ENCODE assay signal across 9 cellular contexts in the genomic region with DNA sequence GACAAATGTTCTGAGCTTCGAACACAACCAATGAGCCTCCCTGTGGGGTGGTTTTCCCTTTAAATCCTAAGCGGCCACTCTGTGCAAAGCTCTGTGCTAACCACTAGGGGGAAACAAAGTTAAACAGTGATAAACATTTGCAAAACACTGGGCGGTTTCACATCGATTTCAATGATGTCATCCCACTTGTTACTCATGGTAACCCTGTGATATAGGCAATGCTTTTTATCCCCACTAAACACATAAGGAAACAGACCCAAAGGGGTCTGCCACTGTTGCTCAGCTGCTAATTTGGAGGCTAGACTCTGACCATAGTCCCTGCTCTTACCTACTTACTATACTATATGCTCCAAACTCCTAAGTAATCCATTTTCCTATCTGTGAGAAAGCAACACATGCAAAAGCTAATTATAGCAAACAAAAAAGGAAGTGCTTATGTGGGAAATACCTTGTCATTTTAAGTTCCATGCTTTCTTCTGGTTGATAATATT. TPM values are rescaled to one million over a fixed set of nuclear protein-coding genes. Genes with fewer than 3 reads are reported as not detected.
DNase-seq lines count a peak whose midpoint lies in the region; TF ChIP-seq lines count a peak whose summit lies in the region.
"Had no signal": no experiment of that assay in that cellular context is flagged by ENCODE, and none has a peak within 500 bp of the region (broad histone marks: within the 10 kb centered on the region; RNA-seq: fewer than 3 reads in every experiment).

No MANE protein-coding gene starts in this region.

- H3K9me3 Mint-ChIP-seq in activated T-helper 2 cell treated with anti-CD3 and anti-CD28 coated beads, Interferon-gamma antibody, Interleukin-2, Interleukin-4, amounts not matched to agents 10 μg/mL and 5 μg/mL and 100 μg/mL, durations not matched to agents 14 hours and 24 hours and 36 hours, result no peaks in the 10 kb centered on the region

- H3K27ac ChIP-seq in GM23248 (no peak overlapping the region), OCI-LY1 (ENCODE audit: low read depth, low read length, poor library complexity, severe bottlenecking) (no peak overlapping the region), prostate gland (no peak overlapping the region)
- H3K27ac ChIP-seq: ovary had no signal

- H3K4me3 Mint-ChIP-seq in activated T-helper 2 cell treated with anti-CD3 and anti-CD28 coated beads, Interferon-gamma antibody, Interleukin-2, Interleukin-4, amounts not matched to agents 10 μg/mL and 5 μg/mL and 100 μg/mL, durations not matched to agents 14 hours and 24 hours and 36 hours (ENCODE audit: low read depth), result no peak overlapping the region

- H2AFZ ChIP-seq in GM23248 (no peak overlapping the region), OCI-LY1 (ENCODE audit: low read length) (no peak overlapping the region)

- peak; percentile 57 for TF ChIP-seq CTCF in GM06990 (IDR thresholded peaks at IDR 0.05; ENCODE audit: insufficient read depth, low read length, poor library complexity, severe bottlenecking)
- TF ChIP-seq CTCF in OCI-LY1 (IDR thresholded peaks at IDR 0.05; ENCODE audit: low read length), result peak; percentile 62
- TF ChIP-seq CTCF in prostate gland (IDR thresholded peaks at IDR 0.05), result peak; percentile 19 to 83 (median 68)

- H3K36me3 ChIP-seq in GM06990 (ENCODE audit: control insufficient read depth, insufficient read depth, low read length) (no peaks in the 10 kb centered on the region), GM23248 (ENCODE audit: low read depth) (no peaks in the 10 kb centered on the region), OCI-LY1 (ENCODE audit: insufficient read depth, low read length) (no peaks in the 10 kb centered on the region), prostate gland (no peaks in the 10 kb centered on the region)
- H3K36me3 ChIP-seq: ovary had no signal

- H3K4me3 ChIP-seq in GM06990 (replicated peaks; ENCODE audit: low read depth, low read length), result no peak overlapping the region
- H3K4me3 ChIP-seq in GM23248, result no peak overlapping the region
- no peak overlapping the region for H3K4me3 ChIP-seq in OCI-LY1 (ENCODE audit: low read depth, low read length, poor library complexity, severe bottlenecking)
- no peak overlapping the region for H3K4me3 ChIP-seq in prostate gland
- H3K4me3 ChIP-seq: ovary had no signal

- no peak overlapping the region for H3K4me2 ChIP-seq in GM23248 (ENCODE audit: unreplicated experiment)
- H3K4me2 ChIP-seq in OCI-LY1 (ENCODE audit: low read length), result no peak overlapping the region

- peak; percentile 50 for DNase-seq in GM06990 (ENCODE audit: extremely low read depth, insufficient read length)
- peak; percentile 95 for DNase-seq in GM23248
- peak; percentile 60 for DNase-seq in activated T-helper 2 cell treated with anti-CD3 and anti-CD28 coated beads, Interferon-gamma antibody, Interleukin-2, Interleukin-4, amounts not matched to agents 10 μg/mL and 5 μg/mL and 100 μg/mL, durations not matched to agents 14 hours and 24 hours and 36 hours (ENCODE audit: low spot score)
- peak in 34 of 42 donors; percentile 13 to 79 (median 50) for DNase-seq in head of caudate nucleus
- DNase-seq in prostate gland (ENCODE audit: low spot score), result peak; percentile 41
- DNase-seq in DMS79 (lab: John Stamatoyannopoulos, UW), result no peak

- TF ChIP-seq EP300 in Ishikawa (IDR thresholded peaks at IDR 0.05; ENCODE audit: borderline replicate concordance), result no peak

- 2 to 3% methylated on average over 4 of the region's 4 CpGs for WGBS in GM23248 (ENCODE audit: low coverage in 1 of 2, low lambda C conversion rate in 2 of 2, missing lambda C conversion rate in 2 of 2), 2 experiments
- 12% methylated on average over 4 of the region's 4 CpGs for WGBS in prostate gland

- no peak overlapping the region for H3K9ac ChIP-seq in GM23248
- no peak overlapping the region for H3K9ac ChIP-seq in OCI-LY1 (ENCODE audit: low read length)

- TF ChIP-seq RAD21 in Ishikawa (IDR thresholded peaks at IDR 0.05; ENCODE audit: low read depth), result peak; percentile 68

- H3K9me2 ChIP-seq in GM23248 (ENCODE audit: insufficient read depth) (no peaks in the 10 kb centered on the region), OCI-LY1 (ENCODE audit: low read depth, low read length) (no peaks in the 10 kb centered on the region)

- no peaks in the 10 kb centered on the region for H3K36me3 Mint-ChIP-seq in activated T-helper 2 cell treated with anti-CD3 and anti-CD28 coated beads, Interferon-gamma antibody, Interleukin-2, Interleukin-4, amounts not matched to agents 10 μg/mL and 5 μg/mL and 100 μg/mL, durations not matched to agents 14 hours and 24 hours and 36 hours (ENCODE audit: low read depth)

- H3K79me2 ChIP-seq in GM23248 (ENCODE audit: insufficient read depth) (no peaks in the 10 kb centered on the region), OCI-LY1 (ENCODE audit: insufficient read depth, low read length) (no peaks in the 10 kb centered on the region)

- intact Hi-C loops in activated T-helper 2 cell treated with anti-CD3 and anti-CD28 coated beads, Interferon-gamma antibody, Interleukin-2, Interleukin-4, amounts not matched to agents 10 μg/mL and 5 μg/mL and 100 μg/mL, durations not matched to agents 14 hours and 24 hours and 36 hours (cut with micrococcal nuclease), result loop anchor here (1.0 to 2.0 kb wide), 4 partner anchors 23 to 80 kb away; no protein-coding TSS in a partner anchor
- intact Hi-C loops in head of caudate nucleus (cut with DNase I) (loop anchor here (10.0 kb wide), 1 partner anchor 74 kb away; no protein-coding TSS in a partner anchor), prostate gland (cut with DNase I) (no loop called here)

- H3K4me1 ChIP-seq in GM23248 (ENCODE audit: insufficient read depth), result no peaks in the 10 kb centered on the region
- no peaks in the 10 kb centered on the region for H3K4me1 ChIP-seq in OCI-LY1 (ENCODE audit: insufficient read depth, low read length, severe bottlenecking)
- no peaks in the 10 kb centered on the region for H3K4me1 ChIP-seq in prostate gland (replicated peaks)

- TF ChIP-seq POLR2A in prostate gland (IDR thresholded peaks at IDR 0.05), result no peak

- H3K9me3 ChIP-seq in GM23248 (ENCODE audit: low read depth) (no peaks in the 10 kb centered on the region), OCI-LY1 (ENCODE audit: low read length) (no peaks in the 10 kb centered on the region), prostate gland (no peaks in the 10 kb centered on the region)
- H3K9me3 ChIP-seq: ovary had no signal

- H3K27me3 Mint-ChIP-seq in activated T-helper 2 cell treated with anti-CD3 and anti-CD28 coated beads, Interferon-gamma antibody, Interleukin-2, Interleukin-4, amounts not matched to agents 10 μg/mL and 5 μg/mL and 100 μg/mL, durations not matched to agents 14 hours and 24 hours and 36 hours (ENCODE audit: low read depth), result peaks cover 18% of the 10 kb centered on the region

- H3F3A ChIP-seq in GM23248 (ENCODE audit: insufficient read depth) (no peaks in the 10 kb centered on the region), OCI-LY1 (ENCODE audit: insufficient read depth, low read length) (no peaks in the 10 kb centered on the region)

- H4K20me1 ChIP-seq in GM23248 (ENCODE audit: insufficient read depth) (no peaks in the 10 kb centered on the region), OCI-LY1 (ENCODE audit: insufficient read depth, low read length) (no peaks in the 10 kb centered on the region)

- H3K4me1 Mint-ChIP-seq in activated T-helper 2 cell treated with anti-CD3 and anti-CD28 coated beads, Interferon-gamma antibody, Interleukin-2, Interleukin-4, amounts not matched to agents 10 μg/mL and 5 μg/mL and 100 μg/mL, durations not matched to agents 14 hours and 24 hours and 36 hours (ENCODE audit: low read depth), result peaks cover 29% of the 10 kb centered on the region

- peak overlapping the region; percentile 80 for H3K27ac Mint-ChIP-seq in activated T-helper 2 cell treated with anti-CD3 and anti-CD28 coated beads, Interferon-gamma antibody, Interleukin-2, Interleukin-4, amounts not matched to agents 10 μg/mL and 5 μg/mL and 100 μg/mL, durations not matched to agents 14 hours and 24 hours and 36 hours

- H3K27me3 ChIP-seq in GM06990 (replicated peaks; ENCODE audit: control insufficient read depth, insufficient read depth, low read length) (no peaks in the 10 kb centered on the region; the same call in 1 of the 2 replicates), GM23248 (replicated peaks; ENCODE audit: insufficient read depth) (no peaks in the 10 kb centered on the region), OCI-LY1 (ENCODE audit: insufficient read depth, low read length) (no peaks in the 10 kb centered on the region), prostate gland (replicated peaks; ENCODE audit: insufficient read depth) (no peaks in the 10 kb centered on the region)
- H3K27me3 ChIP-seq: ovary had no signal

- in situ Hi-C loops in GM23248 (cut with MboI), result no loop called here

TF ChIP-seq in Ishikawa, 13 proteins besides CTCF, POLR2A, EP300 and RAD21:
- TF ChIP-seq TEAD4 (IDR thresholded peaks at IDR 0.05), result no peak
- TF ChIP-seq CEBPB (IDR thresholded peaks at IDR 0.05), result peak; percentile 35; the same call in 1 of the 2 replicates
- TF ChIP-seq, protein P1, sequence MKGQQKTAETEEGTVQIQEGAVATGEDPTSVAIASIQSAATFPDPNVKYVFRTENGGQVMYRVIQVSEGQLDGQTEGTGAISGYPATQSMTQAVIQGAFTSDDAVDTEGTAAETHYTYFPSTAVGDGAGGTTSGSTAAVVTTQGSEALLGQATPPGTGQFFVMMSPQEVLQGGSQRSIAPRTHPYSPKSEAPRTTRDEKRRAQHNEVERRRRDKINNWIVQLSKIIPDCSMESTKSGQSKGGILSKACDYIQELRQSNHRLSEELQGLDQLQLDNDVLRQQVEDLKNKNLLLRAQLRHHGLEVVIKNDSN (IDR thresholded peaks at IDR 0.05), result no peak
- no peak for TF ChIP-seq EGR1 (IDR thresholded peaks at IDR 0.05)
- TF ChIP-seq FOXM1 (IDR thresholded peaks at IDR 0.05; ENCODE audit: borderline replicate concordance, low read depth), result no peak
TF ChIP-seq in Ishikawa: peak in this region for 1.

RNA-seq across cellular contexts. Expression of a gene that starts 57.3 kb away (rescaled TPM):
- total RNA-seq in GM23248 (2014; rRNA removed; shearing (Covaris generic)), result 0.51 and 1.3 TPM in 2 replicates
- 0.86 and 0.90 TPM in 2 replicates for polyA plus RNA-seq in GM23248 (2016; fragmentation: Nextera tagmentation; extraction: Ambion mirVana)
- total RNA-seq in activated T-helper 2 cell treated with anti-CD3 and anti-CD28 coated beads, Interferon-gamma antibody, Interleukin-2, Interleukin-4, amounts not matched to agents 10 μg/mL and 5 μg/mL and 100 μg/mL, durations not matched to agents 14 hours and 24 hours and 36 hours, result 9.2 and 9.4 TPM in 2 replicates
- total RNA-seq in prostate gland, result 10 to 100 TPM; 11.0 to 16.3 TPM
